In genomic region chr5:146345240-146345577, GRCh38 we compare ENCODE assay signal across 15 cellular contexts. TPM values are rescaled to one million over a fixed set of nuclear protein-coding genes. Genes with fewer than 3 reads are reported as not detected.
DNase-seq lines count a peak whose midpoint lies in the region; ATAC-seq and TF ChIP-seq lines count a peak whose summit lies in the region.
"Had no signal": no experiment of that assay in that cellular context is flagged by ENCODE, and none has a peak within 500 bp of the region (broad histone marks: within the 10 kb centered on the region; RNA-seq: fewer than 3 reads in every experiment).

No MANE protein-coding gene starts in this region.

- H3K27me3 Mint-ChIP-seq in activated T-cell treated with anti-CD3 and anti-CD28 coated beads, Interleukin-2, amount 50 U/mL, for 4 hours (ENCODE audit: low read depth): peaks cover 72% of the 10 kb centered on the region
- H3K27me3 Mint-ChIP-seq in activated B cell treated with CpG ODN at 0.5 μM for 24 hours: peaks cover 62% of the 10 kb centered on the region
- peaks cover 86% of the 10 kb centered on the region for H3K27me3 Mint-ChIP-seq in stimulated activated memory B cell treated with anti-CD40 and anti-IgM and Interleukin-4, amounts not matched to agents 10 μg/mL and 1 μg/mL and 100 μg/mL, for 72 hours

- peak in 1 of 2 donors; percentile 4 for ATAC-seq in activated T-cell treated with anti-CD3 and anti-CD28 coated beads, Interleukin-2, amount 50 U/mL, for 4 hours
- no peak for ATAC-seq in activated B cell treated with CpG ODN at 0.5 μM for 24 hours (ENCODE audit: low read depth)
- no peak for ATAC-seq in stimulated activated memory B cell treated with anti-CD40 and anti-IgM and Interleukin-4, amounts not matched to agents 10 μg/mL and 1 μg/mL and 100 μg/mL, for 72 hours
- no peak for ATAC-seq in GM19452 (IDR thresholded peaks at IDR 0.05; ENCODE audit: unreplicated experiment)
- ATAC-seq: left colon had no signal

- H3K9me3 Mint-ChIP-seq in activated T-cell treated with anti-CD3 and anti-CD28 coated beads, Interleukin-2, amount 50 U/mL, for 4 hours: no peaks in the 10 kb centered on the region
- peaks cover 2% of the 10 kb centered on the region for H3K9me3 Mint-ChIP-seq in activated B cell treated with CpG ODN at 0.5 μM for 24 hours
- no peaks in the 10 kb centered on the region for H3K9me3 Mint-ChIP-seq in stimulated activated memory B cell treated with anti-CD40 and anti-IgM and Interleukin-4, amounts not matched to agents 10 μg/mL and 1 μg/mL and 100 μg/mL, for 72 hours

- peak overlapping the region; percentile 44 for H3K4me3 Mint-ChIP-seq in activated T-cell treated with anti-CD3 and anti-CD28 coated beads, Interleukin-2, amount 50 U/mL, for 4 hours
- peak overlapping the region; percentile 53 for H3K4me3 Mint-ChIP-seq in activated B cell treated with CpG ODN at 0.5 μM for 24 hours
- peak overlapping the region; percentile 69 for H3K4me3 Mint-ChIP-seq in stimulated activated memory B cell treated with anti-CD40 and anti-IgM and Interleukin-4, amounts not matched to agents 10 μg/mL and 1 μg/mL and 100 μg/mL, for 72 hours

- H3K27ac Mint-ChIP-seq in activated B cell treated with CpG ODN at 0.5 μM for 24 hours: no peak overlapping the region
- no peak overlapping the region for H3K27ac Mint-ChIP-seq in stimulated activated memory B cell treated with anti-CD40 and anti-IgM and Interleukin-4, amounts not matched to agents 10 μg/mL and 1 μg/mL and 100 μg/mL, for 72 hours

- no peak for TF ChIP-seq POLR2A in erythroblast (IDR thresholded peaks at IDR 0.05; ENCODE audit: low read length)

- peak overlapping the region; percentile 52 for H3K4me3 ChIP-seq in iPS-18c (ENCODE audit: insufficient read depth, low read depth, low read length)

- intact Hi-C loops in activated B cell treated with CpG ODN at 0.5 μM for 24 hours (cut with micrococcal nuclease): no loop called here

- H3K9me3 ChIP-seq in iPS-18c (ENCODE audit: control insufficient read depth, insufficient read depth, low read length): no peaks in the 10 kb centered on the region
- H3K9me3 ChIP-seq: pancreas had no signal

- TF ChIP-seq CTCF in activated B cell treated with CpG ODN at 0.5 μM for 24 hours (IDR thresholded peaks at IDR 0.05): no peak

- H3K36me3 Mint-ChIP-seq in activated T-cell treated with anti-CD3 and anti-CD28 coated beads, Interleukin-2, amount 50 U/mL, for 4 hours (ENCODE audit: insufficient read depth): no peaks in the 10 kb centered on the region
- no peaks in the 10 kb centered on the region for H3K36me3 Mint-ChIP-seq in activated B cell treated with CpG ODN at 0.5 μM for 24 hours (ENCODE audit: low read depth)
- no peaks in the 10 kb centered on the region for H3K36me3 Mint-ChIP-seq in stimulated activated memory B cell treated with anti-CD40 and anti-IgM and Interleukin-4, amounts not matched to agents 10 μg/mL and 1 μg/mL and 100 μg/mL, for 72 hours

- DNase-seq in activated T-cell treated with anti-CD3 and anti-CD28 coated beads, Interleukin-2, amount 50 U/mL, for 4 hours: no peak
- DNase-seq in activated T-cell treated with anti-CD3 and anti-CD28 coated beads for 4 hours (no peak), activated B cell treated with CpG ODN at 0.5 μM for 24 hours (no peak), erythroblast (lab: John Stamatoyannopoulos, UW) (no peak), NCI-H1105 (lab: John Stamatoyannopoulos, UW) (no peak)
- DNase-seq: anterior cingulate cortex, foreskin keratinocyte, NCI-H1048, NCI-H446 treated with DMSO at 0.1 percent for 48 hours had no signal

- POLR2A ChIA-PET in activated B cell treated with CpG ODN at 0.5 μM for 24 hours (lab: Charles Lee): no interaction called here

- H3K4me1 Mint-ChIP-seq in activated T-cell treated with anti-CD3 and anti-CD28 coated beads, Interleukin-2, amount 50 U/mL, for 4 hours (ENCODE audit: low read depth): peaks cover 11% of the 10 kb centered on the region
- H3K4me1 Mint-ChIP-seq in activated B cell treated with CpG ODN at 0.5 μM for 24 hours: peaks cover 13% of the 10 kb centered on the region
- peaks cover 26% of the 10 kb centered on the region for H3K4me1 Mint-ChIP-seq in stimulated activated memory B cell treated with anti-CD40 and anti-IgM and Interleukin-4, amounts not matched to agents 10 μg/mL and 1 μg/mL and 100 μg/mL, for 72 hours

- CTCF ChIA-PET in activated B cell treated with CpG ODN at 0.5 μM for 24 hours (lab: Charles Lee): no interaction called here

RNA-seq across cellular contexts. Expression of gene POU4F3, which starts 6.6 kb away (rescaled TPM):
- under 1 TPM in 1 of 3 donors, not detected in 2; 0.13 TPM for total RNA-seq in activated T-cell treated with anti-CD3 and anti-CD28 coated beads, Interleukin-2, amount 50 U/mL, for 4 hours
- 0.12 TPM in 1 of 2 replicates, not detected in the other for total RNA-seq in activated B cell treated with CpG ODN at 0.5 μM for 24 hours
- total RNA-seq: foreskin keratinocyte, HT-29, left colon, pancreas had no signal
